1 cellular context compared by ENCODE assay signal in genomic region chr22:19916006-19916405, GRCh38.
TF ChIP-seq lines count a peak whose summit lies in the region.

No MANE protein-coding gene starts in this region.

TF ChIP-seq in K562, 482 proteins besides CTCF, POLR2A, EP300 and RAD21 (continued from another document):
- TF ChIP-seq WHSC1 (IDR thresholded peaks at IDR 0.05; ENCODE audit: low read length) = peak; percentile 81
- no peak for TF ChIP-seq ZNF780A (CRISPR knock-in tag; IDR thresholded peaks at IDR 0.05)
- TF ChIP-seq ID3 (CRISPR knock-in tag; IDR thresholded peaks at IDR 0.05) = no peak
- TF ChIP-seq ID3 (tag; IDR thresholded peaks at IDR 0.05) = 0 out of 2 replicates have a peak, but pooled peaks have one; percentile 35
- TF ChIP-seq, protein P1, sequence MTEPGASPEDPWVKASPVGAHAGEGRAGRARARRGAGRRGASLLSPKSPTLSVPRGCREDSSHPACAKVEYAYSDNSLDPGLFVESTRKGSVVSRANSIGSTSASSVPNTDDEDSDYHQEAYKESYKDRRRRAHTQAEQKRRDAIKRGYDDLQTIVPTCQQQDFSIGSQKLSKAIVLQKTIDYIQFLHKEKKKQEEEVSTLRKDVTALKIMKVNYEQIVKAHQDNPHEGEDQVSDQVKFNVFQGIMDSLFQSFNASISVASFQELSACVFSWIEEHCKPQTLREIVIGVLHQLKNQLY (CRISPR knock-in tag; conservative IDR thresholded peaks at IDR 0.05) = 0 out of 4 replicates have a peak, but pooled peaks of 1 of the 2 experiments have one; percentile 24
- TF ChIP-seq TSC22D4 (tag; IDR thresholded peaks at IDR 0.05) = no peak; the same call in 1 of the 2 replicates
- TF ChIP-seq, protein P2, sequence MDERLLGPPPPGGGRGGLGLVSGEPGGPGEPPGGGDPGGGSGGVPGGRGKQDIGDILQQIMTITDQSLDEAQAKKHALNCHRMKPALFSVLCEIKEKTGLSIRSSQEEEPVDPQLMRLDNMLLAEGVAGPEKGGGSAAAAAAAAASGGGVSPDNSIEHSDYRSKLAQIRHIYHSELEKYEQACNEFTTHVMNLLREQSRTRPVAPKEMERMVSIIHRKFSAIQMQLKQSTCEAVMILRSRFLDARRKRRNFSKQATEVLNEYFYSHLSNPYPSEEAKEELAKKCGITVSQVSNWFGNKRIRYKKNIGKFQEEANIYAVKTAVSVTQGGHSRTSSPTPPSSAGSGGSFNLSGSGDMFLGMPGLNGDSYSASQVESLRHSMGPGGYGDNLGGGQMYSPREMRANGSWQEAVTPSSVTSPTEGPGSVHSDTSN (CRISPR knock-in tag; IDR thresholded peaks at IDR 0.05; ENCODE audit: low read depth) = peak; percentile 41
- TF ChIP-seq, protein P2 (tag; conservative IDR thresholded peaks at IDR 0.05; ENCODE audit: low read depth) = no peak
- TF ChIP-seq POLR3A (IDR thresholded peaks at IDR 0.05; ENCODE audit: borderline replicate concordance, extremely low read depth, insufficient read depth, insufficient read length) = no peak
- 0 out of 2 replicates have a peak, but pooled peaks have one; percentile 80 for TF ChIP-seq PRMT5 (CRISPR knock-in tag; IDR thresholded peaks at IDR 0.05)
TF ChIP-seq in K562: peak in this region for 7.
